20 cellular contexts compared by ENCODE assay signal in the genomic region with DNA sequence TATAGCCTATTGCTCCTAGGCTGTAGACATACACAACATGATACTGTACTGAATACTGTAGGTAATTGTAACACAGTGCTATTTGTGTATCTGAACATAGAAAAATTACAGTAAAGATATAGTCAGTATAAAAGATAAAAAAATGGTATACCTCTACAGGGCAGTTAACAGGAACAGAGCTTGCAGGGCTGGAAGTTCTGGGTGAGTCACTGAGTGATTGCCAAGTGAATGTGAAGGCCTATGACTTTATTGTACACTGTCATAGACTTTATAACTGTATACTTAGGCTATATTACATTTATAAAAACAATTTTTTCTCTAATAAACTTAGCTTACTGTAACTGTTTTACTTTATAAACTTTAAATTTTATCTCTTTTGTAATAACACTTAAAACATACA.
"Had no signal": no experiment of that assay in that cellular context is flagged by ENCODE, and none has a peak within 500 bp of the region (broad histone marks: within the 10 kb centered on the region; RNA-seq: fewer than 3 reads in every experiment).

No MANE protein-coding gene starts in this region.

- H3K9me3 Mint-ChIP-seq: endodermal cell, nephron had no signal

- H3K36me3 Mint-ChIP-seq: activated naive CD4-positive, alpha-beta T cell treated with anti-CD3 and anti-CD28 coated beads, Interleukin-2, amount 50 U/mL, for 72 hours; immature natural killer cell; stimulated activated effector memory CD8-positive, alpha-beta T cell treated with anti-CD3 and anti-CD28 coated beads, Interleukin-12 subunit alpha, Interleukin-12 subunit beta, amount 100 ng/mL, for 72 hours; T-cell had no signal

- H3K27ac ChIP-seq: adrenal gland, dorsolateral prefrontal cortex, gastroesophageal sphincter, heart left ventricle, sigmoid colon, stomach had no signal

- H3K4me1 Mint-ChIP-seq: immature natural killer cell; nephron; stimulated activated effector memory CD8-positive, alpha-beta T cell treated with anti-CD3 and anti-CD28 coated beads, Interleukin-12 subunit alpha, Interleukin-12 subunit beta, amount 100 ng/mL, for 72 hours; T-cell had no signal

- H3K36me3 ChIP-seq: adrenal gland, gastroesophageal sphincter, heart left ventricle, sigmoid colon, stomach had no signal

- H3K27ac Mint-ChIP-seq: activated naive CD4-positive, alpha-beta T cell treated with anti-CD3 and anti-CD28 coated beads, Interleukin-2, amount 50 U/mL, for 72 hours; endodermal cell; immature natural killer cell; nephron; stimulated activated effector memory CD8-positive, alpha-beta T cell treated with anti-CD3 and anti-CD28 coated beads, Interleukin-12 subunit alpha, Interleukin-12 subunit beta, amount 100 ng/mL, for 72 hours; T-cell had no signal

- H3K27me3 Mint-ChIP-seq: T-cell had no signal

- DNase-seq: activated gamma-delta T cell; adrenal gland; caudate nucleus; dorsolateral prefrontal cortex; endodermal cell; erythroblast; heart left ventricle; immature natural killer cell; midbrain; sigmoid colon; stimulated activated CD4-positive, alpha-beta T cell treated with anti-CD3 and anti-CD28 coated beads, Interleukin-4, amount 100 ng/mL, for 24 hours; stomach; T-cell had no signal

- ATAC-seq: activated CD4-positive, CD25-positive, alpha-beta regulatory T cell treated with anti-CD3 and anti-CD28 coated beads, Interleukin-2, amount 50 U/mL, for 24 hours; activated naive CD4-positive, alpha-beta T cell treated with anti-CD3 and anti-CD28 coated beads, Interleukin-2, amount 50 U/mL, for 72 hours; gastroesophageal sphincter; heart left ventricle; left lobe of liver; stimulated activated effector memory CD8-positive, alpha-beta T cell treated with anti-CD3 and anti-CD28 coated beads, Interleukin-12 subunit alpha, Interleukin-12 subunit beta, amount 100 ng/mL, for 72 hours; T-cell had no signal

- H3K4me3 Mint-ChIP-seq: endodermal cell; immature natural killer cell; nephron; stimulated activated effector memory CD8-positive, alpha-beta T cell treated with anti-CD3 and anti-CD28 coated beads, Interleukin-12 subunit alpha, Interleukin-12 subunit beta, amount 100 ng/mL, for 72 hours; T-cell had no signal

- H3K9me3 ChIP-seq: adrenal gland, gastroesophageal sphincter, heart left ventricle, sigmoid colon, stomach had no signal

- H3K4me3 ChIP-seq: adrenal gland, dorsolateral prefrontal cortex, gastroesophageal sphincter, heart left ventricle, lung, sigmoid colon, stomach had no signal

- H3K27me3 ChIP-seq: adrenal gland, dorsolateral prefrontal cortex, gastroesophageal sphincter, heart left ventricle, sigmoid colon, stomach had no signal
